In the genomic region with DNA sequence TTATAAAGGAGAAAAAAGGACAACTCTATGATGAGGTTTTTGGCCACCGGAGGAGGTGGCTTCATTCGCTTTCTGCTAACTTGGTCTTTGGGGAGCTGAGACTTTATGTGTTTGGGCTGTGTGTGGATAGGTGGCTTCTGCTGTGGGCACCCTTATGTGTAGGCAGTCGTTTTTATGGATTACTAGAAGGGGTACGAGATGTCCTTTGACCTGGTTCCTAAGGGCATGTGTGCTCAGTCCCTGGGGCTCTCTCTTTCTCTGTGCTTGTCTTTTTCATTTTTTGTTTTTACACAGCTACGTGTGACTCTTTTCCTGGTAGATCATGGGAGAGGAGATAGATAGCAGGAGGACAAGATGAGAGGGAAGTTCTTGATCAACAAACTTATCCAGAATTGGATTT, we compare ENCODE assay signal across 31 cellular contexts.
DNase-seq lines count a peak whose midpoint lies in the region; ATAC-seq and TF ChIP-seq lines count a peak whose summit lies in the region.
"Had no signal": no experiment of that assay in that cellular context is flagged by ENCODE, and none has a peak within 500 bp of the region (broad histone marks: within the 10 kb centered on the region; RNA-seq: fewer than 3 reads in every experiment).

No MANE protein-coding gene starts in this region.

- no peak overlapping the region for H3K4me2 ChIP-seq in mesenchymal stem cell (ENCODE audit: low read length, poor library complexity, severe bottlenecking)

- H3K27ac Mint-ChIP-seq in Calu3 (ENCODE audit: unreplicated experiment) (peak overlapping the region; percentile 41), brain (peak overlapping the region in 4 of 5 experiments; percentile 2 to 45 (median 34))
- H3K27ac Mint-ChIP-seq: activated CD4-positive, alpha-beta T cell treated with anti-CD3 and anti-CD28 coated beads for 36 hours; activated CD8-positive, alpha-beta T cell treated with anti-CD3 and anti-CD28 coated beads, Interleukin-2, amount 10 ng/mL, durations not matched to agents 7 days and 5 days; activated naive CD8-positive, alpha-beta T cell treated with anti-CD3 and anti-CD28 coated beads for 36 hours; CD14-positive monocyte; naive thymus-derived CD4-positive, alpha-beta T cell; stimulated activated naive B cell treated with anti-CD40 and anti-IgM and Interleukin-4, amounts not matched to agents 10 μg/mL and 1 μg/mL and 100 μg/mL, for 72 hours; T-helper 2 cell treated with Interferon-gamma antibody and Interleukin-4, amounts not matched to agents 5 μg/mL and 100 μg/mL, for 36 hours had no signal

- H3K14ac ChIP-seq in mesenchymal stem cell (ENCODE audit: low read length in 2 of 2) = no peak overlapping the region

- H3K18ac ChIP-seq in mesenchymal stem cell (ENCODE audit: low read depth in 1 of 2, low read length in 2 of 2) = peak overlapping the region in 1 of 2 experiments; percentile 54

- no peaks in the 10 kb centered on the region for H3K27me3 Mint-ChIP-seq in Calu3 (ENCODE audit: unreplicated experiment)
- no peaks in the 10 kb centered on the region for H3K27me3 Mint-ChIP-seq in brain

- H3K36me3 Mint-ChIP-seq in Calu3 (ENCODE audit: insufficient read depth, unreplicated experiment) = no peaks in the 10 kb centered on the region
- H3K36me3 Mint-ChIP-seq in brain = peaks cover 30% of the 10 kb centered on the region
- H3K36me3 Mint-ChIP-seq: activated naive CD8-positive, alpha-beta T cell treated with anti-CD3 and anti-CD28 coated beads for 36 hours; CD14-positive monocyte; naive thymus-derived CD4-positive, alpha-beta T cell; stimulated activated naive B cell treated with anti-CD40 and anti-IgM and Interleukin-4, amounts not matched to agents 10 μg/mL and 1 μg/mL and 100 μg/mL, for 72 hours had no signal

- H3K4me1 ChIP-seq in mesenchymal stem cell (ENCODE audit: control insufficient read depth, insufficient read depth, low read depth, low read length) = peaks cover 17% of the 10 kb centered on the region
- H3K4me1 ChIP-seq in sigmoid colon = peaks cover 0 to 84% (median 76%) of the 10 kb centered on the region in 4 donors

- H3K4ac ChIP-seq in mesenchymal stem cell (ENCODE audit: low read depth in 1 of 2, low read length in 2 of 2) = no peak overlapping the region

- no peak overlapping the region for H3K23ac ChIP-seq in mesenchymal stem cell (ENCODE audit: low read length in 2 of 2)

- H3K4me3 Mint-ChIP-seq in Calu3 (ENCODE audit: low read depth, unreplicated experiment) (no peak overlapping the region), brain (no peak overlapping the region)
- H3K4me3 Mint-ChIP-seq: activated CD4-positive, alpha-beta T cell treated with anti-CD3 and anti-CD28 coated beads for 36 hours; activated CD8-positive, alpha-beta T cell treated with anti-CD3 and anti-CD28 coated beads, Interleukin-2, amount 10 ng/mL, durations not matched to agents 7 days and 5 days; activated naive CD8-positive, alpha-beta T cell treated with anti-CD3 and anti-CD28 coated beads for 36 hours; CD14-positive monocyte; central memory CD8-positive, alpha-beta T cell; naive thymus-derived CD4-positive, alpha-beta T cell; stimulated activated naive B cell treated with anti-CD40 and anti-IgM and Interleukin-4, amounts not matched to agents 10 μg/mL and 1 μg/mL and 100 μg/mL, for 72 hours; T-helper 2 cell treated with Interferon-gamma antibody and Interleukin-4, amounts not matched to agents 5 μg/mL and 100 μg/mL, for 36 hours had no signal

- H3K9me3 Mint-ChIP-seq in Calu3 (ENCODE audit: low read depth, unreplicated experiment) = no peaks in the 10 kb centered on the region
- no peaks in the 10 kb centered on the region for H3K9me3 Mint-ChIP-seq in brain
- H3K9me3 Mint-ChIP-seq: activated naive CD8-positive, alpha-beta T cell treated with anti-CD3 and anti-CD28 coated beads for 36 hours; CD14-positive monocyte; central memory CD8-positive, alpha-beta T cell; naive thymus-derived CD4-positive, alpha-beta T cell; stimulated activated naive B cell treated with anti-CD40 and anti-IgM and Interleukin-4, amounts not matched to agents 10 μg/mL and 1 μg/mL and 100 μg/mL, for 72 hours; T-helper 2 cell treated with Interferon-gamma antibody and Interleukin-4, amounts not matched to agents 5 μg/mL and 100 μg/mL, for 36 hours had no signal

- H3K27ac ChIP-seq in mesenchymal stem cell (ENCODE audit: low read length, poor library complexity, severe bottlenecking) (no peak overlapping the region), sigmoid colon (peak overlapping the region in 3 of 4 donors; percentile 0 to 61 (median 55))
- H3K27ac ChIP-seq: ovary had no signal

- no peaks in the 10 kb centered on the region for H3K27me3 ChIP-seq in mesenchymal stem cell (ENCODE audit: control insufficient read depth in 1 of 2, insufficient read depth in 1 of 2, low read length in 2 of 2)
- no peaks in the 10 kb centered on the region for H3K27me3 ChIP-seq in sigmoid colon
- no peaks in the 10 kb centered on the region for H3K27me3 ChIP-seq in H7 (ENCODE audit: control insufficient read depth, insufficient read depth, low read length)
- H3K27me3 ChIP-seq: ovary had no signal

- H3K4me3 ChIP-seq in mesenchymal stem cell (ENCODE audit: insufficient read depth in 1 of 2, low read depth in 1 of 2, low read length in 2 of 2) = no peak overlapping the region
- H3K4me3 ChIP-seq in sigmoid colon = no peak overlapping the region
- H3K4me3 ChIP-seq in H7 (ENCODE audit: insufficient read depth, low read depth, low read length) = no peak overlapping the region
- H3K4me3 ChIP-seq: ovary had no signal

- H3K4me1 Mint-ChIP-seq in Calu3 (ENCODE audit: low read depth, unreplicated experiment) (peaks cover 7% of the 10 kb centered on the region), brain (peaks cover 33% of the 10 kb centered on the region)
- H3K4me1 Mint-ChIP-seq: stimulated activated naive B cell treated with anti-CD40 and anti-IgM and Interleukin-4, amounts not matched to agents 10 μg/mL and 1 μg/mL and 100 μg/mL, for 72 hours had no signal

- H2BK120ac ChIP-seq in mesenchymal stem cell (ENCODE audit: low read depth, low read length) = no peak overlapping the region

- BruUV-seq in Calu3 (replicated peaks; lab: Mats Ljungman, UMichigan) = no TSS peak

- TF ChIP-seq POLR2A in sigmoid colon (IDR thresholded peaks at IDR 0.05) = no peak

- intact Hi-C loops in Calu3 (cut with micrococcal nuclease; ENCODE audit: unreplicated experiment) = no loop called here
- intact Hi-C loops in sigmoid colon (cut with DNase I) = no loop called here

- 89% methylated on average over 5 of the region's 5 CpGs for WGBS in mesenchymal stem cell
- WGBS in sigmoid colon, 2 donors = 82% methylated on average over 5 of the region's 5 CpGs

- no peak overlapping the region for H4K8ac ChIP-seq in mesenchymal stem cell (ENCODE audit: low read length)

- H3K9me3 ChIP-seq in mesenchymal stem cell (ENCODE audit: control insufficient read depth, low read length) = no peaks in the 10 kb centered on the region
- H3K9me3 ChIP-seq in sigmoid colon = no peaks in the 10 kb centered on the region
- H3K9me3 ChIP-seq: ovary had no signal

- peaks cover 16% of the 10 kb centered on the region for H3K79me1 ChIP-seq in mesenchymal stem cell (replicated peaks; ENCODE audit: low read length, poor library complexity, severe bottlenecking)

- H4K91ac ChIP-seq in mesenchymal stem cell (ENCODE audit: low read length) = no peak overlapping the region

- H2BK5ac ChIP-seq in mesenchymal stem cell (ENCODE audit: low read depth, low read length, poor library complexity, severe bottlenecking) = no peak overlapping the region

- no peak for TF ChIP-seq CTCF in Calu3 (IDR thresholded peaks at IDR 0.05; ENCODE audit: unreplicated experiment)
- no peak for TF ChIP-seq CTCF in brain (conservative IDR thresholded peaks at IDR 0.05)
- TF ChIP-seq CTCF in sigmoid colon (IDR thresholded peaks at IDR 0.05) = no peak

- no peak for TF ChIP-seq EP300 in sigmoid colon (IDR thresholded peaks at IDR 0.05)

- H2BK15ac ChIP-seq in mesenchymal stem cell (ENCODE audit: low read depth, poor library complexity, severe bottlenecking) = no peak overlapping the region

- no peak overlapping the region for H3K9ac ChIP-seq in mesenchymal stem cell (ENCODE audit: low read length)

- no peak overlapping the region for H2BK12ac ChIP-seq in mesenchymal stem cell (ENCODE audit: low read length in 2 of 2)

- no peak for ATAC-seq in HG03280 (IDR thresholded peaks at IDR 0.05; ENCODE audit: unreplicated experiment)
- ATAC-seq: activated CD4-positive, alpha-beta T cell treated with anti-CD3 and anti-CD28 coated beads for 36 hours; activated CD8-positive, alpha-beta T cell treated with anti-CD3 and anti-CD28 coated beads, Interleukin-2, amount 10 ng/mL, durations not matched to agents 7 days and 5 days; HCT116; naive thymus-derived CD4-positive, alpha-beta T cell; PC-3; right cardiac atrium; stimulated activated naive B cell treated with anti-CD40 and anti-IgM and Interleukin-4, amounts not matched to agents 10 μg/mL and 1 μg/mL and 100 μg/mL, for 72 hours had no signal

- CTCF ChIA-PET in Calu3 (lab: Charles Lee) = interaction anchor here (0.6 kb wide), 1 partner anchor 296 kb away, joined by 4 read pairs; no protein-coding TSS in a partner anchor

- peaks cover 8 to 39% of the 10 kb centered on the region in 2 experiments for H3K36me3 ChIP-seq in mesenchymal stem cell (ENCODE audit: control insufficient read depth in 1 of 2, insufficient read depth in 2 of 2, low read depth in 1 of 2, low read length in 2 of 2)
- H3K36me3 ChIP-seq in sigmoid colon = peaks cover 0 to 18% (median 7%) of the 10 kb centered on the region in 4 donors
- peaks cover 3% of the 10 kb centered on the region for H3K36me3 ChIP-seq in H7 (replicated peaks; ENCODE audit: control insufficient read depth, insufficient read depth, low read length)
- H3K36me3 ChIP-seq: ovary had no signal

- DNase-seq in Calu3 = no peak
- DNase-seq in mesenchymal stem cell = no peak
- DNase-seq in sigmoid colon = no peak
- no peak for DNase-seq in LoVo (ENCODE audit: low spot score)
- no peak for DNase-seq in NCI-H1105 treated with DMSO at 0.1 percent for 48 hours (lab: John Stamatoyannopoulos, UW)
- no peak for DNase-seq in H7
- DNase-seq: activated CD4-positive, alpha-beta T cell treated with anti-CD3 and anti-CD28 coated beads for 36 hours; activated CD8-positive, alpha-beta T cell treated with anti-CD3 and anti-CD28 coated beads, Interleukin-2, amount 10 ng/mL, durations not matched to agents 7 days and 5 days; activated effector memory CD4-positive, alpha-beta T cell treated with anti-CD3 and anti-CD28 coated beads, Interleukin-2, amount 50 U/mL, for 16 hours; activated naive CD8-positive, alpha-beta T cell treated with anti-CD3 and anti-CD28 coated beads for 36 hours; activated T-cell treated with anti-CD3 and anti-CD28 coated beads for 4 hours; DND-41; head of caudate nucleus; KBM-7; kidney glomerular epithelial cell; MM.1S; naive thymus-derived CD4-positive, alpha-beta T cell; NCI-H1436; NCI-H2107; ovary; PC-3; right cardiac atrium; SHP77; stimulated activated CD4-positive, alpha-beta T cell treated with anti-CD3 and anti-CD28 coated beads, Interleukin-15, amount 100 ng/mL, for 24 hours; stimulated activated naive B cell treated with anti-CD40 and anti-IgM and Interleukin-4, amounts not matched to agents 10 μg/mL and 1 μg/mL and 100 μg/mL, for 72 hours had no signal

- no peak overlapping the region for H2AFZ ChIP-seq in mesenchymal stem cell (ENCODE audit: low read depth, low read length)

- H2AK5ac ChIP-seq in mesenchymal stem cell (ENCODE audit: low read length, severe bottlenecking) = peak overlapping the region; percentile 20
